8 cellular contexts compared by ENCODE assay signal in the genomic region with DNA sequence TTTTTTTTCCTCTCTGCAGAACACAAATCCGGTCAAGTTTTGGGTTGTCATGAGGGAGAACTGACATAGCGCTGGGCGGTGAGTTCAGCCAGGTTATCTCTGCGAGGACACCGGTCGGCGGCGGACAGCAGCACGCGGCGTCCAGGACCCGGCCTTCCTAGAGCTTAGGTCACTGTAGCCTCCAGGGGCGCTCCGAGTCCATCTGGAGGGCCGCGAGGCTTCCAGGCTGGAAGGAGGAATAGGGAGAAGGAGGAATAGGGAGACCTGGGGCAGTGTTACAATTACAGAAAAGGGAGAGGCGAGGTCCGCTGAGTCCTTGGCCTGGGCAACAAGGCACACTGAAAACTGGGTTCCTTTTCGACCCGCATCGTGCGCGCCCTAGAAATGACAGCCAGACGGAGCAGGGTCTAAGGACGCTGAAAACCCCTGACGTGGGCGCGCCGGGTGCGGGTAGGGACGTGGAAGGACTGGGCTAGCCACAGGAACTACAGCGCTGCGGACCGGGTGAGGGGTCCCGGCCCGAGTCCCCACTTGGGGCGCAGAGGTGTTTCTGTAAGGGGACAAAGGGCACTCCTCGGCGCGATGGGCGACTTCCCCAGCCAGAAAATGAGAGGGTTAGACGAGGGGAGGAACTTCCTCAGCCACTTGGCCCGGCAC.
DNase-seq lines count a peak whose midpoint lies in the region.

No MANE protein-coding gene starts in this region.

- H3K27ac ChIP-seq in duodenal mucosa (ENCODE audit: low read depth, low read length) (no peak overlapping the region), mucosa of rectum (ENCODE audit: low read depth in 2 of 2, low read length in 2 of 2) (no peak overlapping the region)

- H3K9me3 ChIP-seq in ES-I3 (ENCODE audit: control insufficient read depth, insufficient read depth, low read length): no peaks in the 10 kb centered on the region
- H3K9me3 ChIP-seq in duodenal mucosa (ENCODE audit: control insufficient read depth in 1 of 2, low read length in 2 of 2): no peaks in the 10 kb centered on the region
- H3K9me3 ChIP-seq in mucosa of rectum (ENCODE audit: control insufficient read depth in 2 of 2, low read length in 2 of 2): peaks cover 0 to 2% of the 10 kb centered on the region in 2 donors

- H3K27me3 ChIP-seq in duodenal mucosa (ENCODE audit: control insufficient read depth in 1 of 2, insufficient read depth in 2 of 2, low read length in 2 of 2) (peaks cover 49 to 58% of the 10 kb centered on the region in 2 donors), mucosa of rectum (ENCODE audit: control insufficient read depth in 2 of 2, insufficient read depth in 2 of 2, low read length in 2 of 2) (peaks cover 33 to 51% of the 10 kb centered on the region in 2 donors)

- DNase-seq in NCI-H1105 (lab: John Stamatoyannopoulos, UW) (peak; percentile 30), NCI-H2196 (lab: John Stamatoyannopoulos, UW; ENCODE audit: unreplicated experiment) (no peak), inferior parietal cortex (ENCODE audit: extremely low spot score) (no peak), pons (ENCODE audit: low spot score) (no peak), nucleus accumbens (lab: John Stamatoyannopoulos, UW) (no peak)

- no peaks in the 10 kb centered on the region; the same call in 1 of the 2 replicates for H3K4me1 ChIP-seq in ES-I3 (ENCODE audit: insufficient read depth, low read length)
- peaks cover 0 to 10% of the 10 kb centered on the region in 2 donors for H3K4me1 ChIP-seq in duodenal mucosa (ENCODE audit: control insufficient read depth in 1 of 2, insufficient read depth in 2 of 2, low read length in 2 of 2)
- peaks cover 0 to 5% of the 10 kb centered on the region in 2 donors for H3K4me1 ChIP-seq in mucosa of rectum (ENCODE audit: control insufficient read depth in 2 of 2, insufficient read depth in 2 of 2, low read length in 2 of 2)

- peak overlapping the region; percentile 37 to 43 for H3K4me3 ChIP-seq in duodenal mucosa (ENCODE audit: low read depth in 1 of 2, low read length in 2 of 2)
- H3K4me3 ChIP-seq in mucosa of rectum (ENCODE audit: low read length in 2 of 2): peak overlapping the region; percentile 53 to 58

- peak overlapping the region; percentile 68 for H3K9ac ChIP-seq in ES-I3 (ENCODE audit: low read depth, low read length)
- no peak overlapping the region for H3K9ac ChIP-seq in duodenal mucosa (ENCODE audit: low read depth in 1 of 2, low read length in 2 of 2)
- H3K9ac ChIP-seq in mucosa of rectum (ENCODE audit: low read depth in 1 of 2, low read length in 2 of 2): no peak overlapping the region

- H3K36me3 ChIP-seq in ES-I3 (ENCODE audit: insufficient read depth, low read length): no peaks in the 10 kb centered on the region
- H3K36me3 ChIP-seq in duodenal mucosa (ENCODE audit: control insufficient read depth in 1 of 2, insufficient read depth in 2 of 2, low read length in 2 of 2): no peaks in the 10 kb centered on the region
- no peaks in the 10 kb centered on the region for H3K36me3 ChIP-seq in mucosa of rectum (ENCODE audit: control insufficient read depth in 2 of 2, insufficient read depth in 2 of 2, low read length in 2 of 2)
